In the genomic region with DNA sequence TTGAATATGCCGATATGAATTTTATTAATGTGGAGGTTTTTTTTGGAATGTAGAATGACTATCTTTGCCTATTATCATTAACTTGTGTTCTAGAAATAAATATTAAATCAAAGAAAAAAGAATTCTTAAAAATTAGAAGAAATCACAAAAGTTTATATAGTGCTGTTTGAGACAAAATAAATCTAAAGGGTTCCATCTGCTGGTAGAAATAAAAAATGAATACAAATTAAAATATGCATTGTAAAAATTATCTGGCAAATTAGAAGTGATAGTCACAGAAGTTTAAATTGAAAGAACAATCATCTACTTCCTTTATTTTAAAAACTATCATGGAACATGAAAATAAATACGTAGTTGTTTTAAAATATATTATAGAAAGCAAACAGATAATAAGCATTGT, we compare ENCODE assay signal across 14 cellular contexts. TPM values are rescaled to one million over a fixed set of nuclear protein-coding genes. Genes with fewer than 3 reads are reported as not detected.
A peak's percentile ranks its signal among the peaks of the same experiment; 100 is the strongest.
DNase-seq lines count a peak whose midpoint lies in the region; ATAC-seq and FAIRE-seq lines count a peak whose summit lies in the region.
"Had no signal": no experiment of that assay in that cellular context is flagged by ENCODE, and none has a peak within 500 bp of the region (broad histone marks: within the 10 kb centered on the region; RNA-seq: fewer than 3 reads in every experiment).

No MANE protein-coding gene starts in this region.

- H3K36me3 ChIP-seq in GM23248 (ENCODE audit: low read depth) (no peaks in the 10 kb centered on the region), adipocyte (ENCODE audit: control insufficient read depth, insufficient read depth, low read length, severe bottlenecking) (no peaks in the 10 kb centered on the region)

- H4K20me1 ChIP-seq in GM23248 (ENCODE audit: insufficient read depth) = no peaks in the 10 kb centered on the region

- H2AFZ ChIP-seq in GM23248 = no peak overlapping the region

- no peaks in the 10 kb centered on the region for H3K27me3 ChIP-seq in GM23248 (replicated peaks; ENCODE audit: insufficient read depth)
- H3K27me3 ChIP-seq in adipocyte (replicated peaks; ENCODE audit: control insufficient read depth, insufficient read depth, low read length) = no peaks in the 10 kb centered on the region

- H3F3A ChIP-seq in GM23248 (ENCODE audit: insufficient read depth) = no peaks in the 10 kb centered on the region

- H3K9me2 ChIP-seq in GM23248 (ENCODE audit: insufficient read depth) = no peaks in the 10 kb centered on the region

- no peaks in the 10 kb centered on the region for H3K79me2 ChIP-seq in GM23248 (ENCODE audit: insufficient read depth)

- ATAC-seq in stimulated activated naive CD8-positive, alpha-beta T cell treated with anti-CD3 and anti-CD28 coated beads, Interleukin-15, Interleukin-2, amounts not matched to agents 100 U/mL and 50 U/mL, for 24 hours = no peak
- ATAC-seq in GM19035 (IDR thresholded peaks at IDR 0.05; ENCODE audit: unreplicated experiment) = no peak
- ATAC-seq: T-cell had no signal

- peak; percentile 35 for DNase-seq in GM23248
- DNase-seq in adipocyte (ENCODE audit: low read depth) = peak; percentile 68
- DNase-seq in kidney glomerular epithelial cell (lab: John Stamatoyannopoulos, UW) = peak; percentile 2
- no peak for DNase-seq in stimulated activated naive CD8-positive, alpha-beta T cell treated with anti-CD3 and anti-CD28 coated beads, Interleukin-15, Interleukin-2, amounts not matched to agents 100 U/mL and 50 U/mL, for 24 hours
- DNase-seq in globus pallidus (ENCODE audit: low spot score) = no peak
- no peak for DNase-seq in activated CD4-positive, CD25-positive, alpha-beta regulatory T cell treated with anti-CD3 and anti-CD28 coated beads, Interleukin-2, amount 50 U/mL, for 72 hours
- DNase-seq: activated T-cell treated with anti-CD3 and anti-CD28 coated beads, Interleukin-2, amount 50 U/mL, for 24 hours; cortex of kidney; H9; NCI-H2081; substantia nigra; T-cell had no signal

- H3K4me3 ChIP-seq in GM23248 (no peak overlapping the region), adipocyte (ENCODE audit: low read length) (no peak overlapping the region)

- 0 out of 2 replicates have a peak, but pooled peaks cover 7% of the 10 kb centered on the region for H3K4me1 ChIP-seq in GM23248 (ENCODE audit: insufficient read depth)
- H3K4me1 ChIP-seq in adipocyte (ENCODE audit: control insufficient read depth, insufficient read depth, low read length) = no peaks in the 10 kb centered on the region

- no peak overlapping the region for H3K27ac ChIP-seq in GM23248

- in situ Hi-C loops in GM23248 (cut with MboI) = loop anchor here (10.0 kb wide), 1 partner anchor 335 kb away; no protein-coding TSS in a partner anchor

- H3K9ac ChIP-seq in GM23248 = no peak overlapping the region
- H3K9ac ChIP-seq in adipocyte (ENCODE audit: low read length) = no peak overlapping the region

- H3K4me2 ChIP-seq in GM23248 (ENCODE audit: unreplicated experiment) = no peak overlapping the region

- peak; percentile 98 for FAIRE-seq in A204.1 (lab: Jason Lieb, UNC)

- no peaks in the 10 kb centered on the region for H3K9me3 ChIP-seq in GM23248 (ENCODE audit: low read depth)
- H3K9me3 ChIP-seq in adipocyte (ENCODE audit: control insufficient read depth, low read length) = no peaks in the 10 kb centered on the region

- WGBS in GM23248 (ENCODE audit: low coverage in 1 of 2, low lambda C conversion rate in 2 of 2, missing lambda C conversion rate in 2 of 2), 2 experiments = 35 to 40% methylated on average over 2 of the region's 2 CpGs

RNA-seq across cellular contexts. Expression of gene ZBTB20, which starts 22.7 kb away (rescaled TPM):
- 6.3 and 9.2 TPM in 2 replicates for total RNA-seq in GM23248 (2014; rRNA removed; shearing (Covaris generic))
- polyA plus RNA-seq in GM23248 (2016; fragmentation: Nextera tagmentation; extraction: Ambion mirVana) = 10.5 and 12.2 TPM in 2 replicates

Comparison
In these comparisons a context has a peak if more than half of its experiments do, and no peak if none do; other contexts are left out.
1. DNase-seq: peak in GM23248 (single experiment), adipocyte (single experiment) and kidney glomerular epithelial cell (single experiment); none in stimulated activated naive CD8-positive, alpha-beta T cell treated with anti-CD3 and anti-CD28 coated beads, Interleukin-15, Interleukin-2, amounts not matched to agents 100 U/mL and 50 U/mL, for 24 hours (single experiment), globus pallidus (single experiment) and activated CD4-positive, CD25-positive, alpha-beta regulatory T cell treated with anti-CD3 and anti-CD28 coated beads, Interleukin-2, amount 50 U/mL, for 72 hours (single experiment).